Comparison of ENCODE assay signal across 9 cellular contexts in genomic region chr15:96358006-96358794, GRCh38. TPM values are rescaled to one million over a fixed set of nuclear protein-coding genes. Genes with fewer than 3 reads are reported as not detected.
DNase-seq lines count a peak whose midpoint lies in the region; ATAC-seq, FAIRE-seq and TF ChIP-seq lines count a peak whose summit lies in the region.
"Had no signal": no experiment of that assay in that cellular context is flagged by ENCODE, and none has a peak within 500 bp of the region (broad histone marks: within the 10 kb centered on the region; RNA-seq: fewer than 3 reads in every experiment).

No MANE protein-coding gene starts in this region.

- 91% methylated on average over 31 of the region's 31 CpGs for WGBS in A549 (ENCODE audit: missing lambda C conversion rate)

- no peak for TF ChIP-seq RAD21 in A549 (conservative IDR thresholded peaks at IDR 0.05 in 1 of 2, IDR thresholded peaks at IDR 0.05 in 1 of 2)

- H3K27me3 Mint-ChIP-seq in MCF 10A (ENCODE audit: insufficient read depth, unreplicated experiment): no peaks in the 10 kb centered on the region

- H3K4me1 ChIP-seq in A549 (0 out of 3 replicates have a peak, but pooled peaks cover 10% of the 10 kb centered on the region), muscle layer of colon (ENCODE audit: insufficient read depth, low read length) (peaks cover 16% of the 10 kb centered on the region)

- POLR2A ChIA-PET in A549 (lab: Yijun Ruan, JAX) (no interaction called here), MCF 10A (lab: Yijun Ruan, JAX) (interaction anchor here (1.1 to 3.4 kb wide), 3 partner anchors 26 to 1681 kb away, joined by 3 to 12 read pairs (median 4); no protein-coding TSS in a partner anchor)

- TF ChIP-seq CTCF in A549 (IDR thresholded peaks at IDR 0.05) (no peak), MCF 10A (IDR thresholded peaks at IDR 0.05; ENCODE audit: unreplicated experiment) (no peak)

- H3K4me2 ChIP-seq in A549: peak overlapping the region; percentile 90; the same call in 1 of the 3 replicates

- no peak for ATAC-seq in A549
- ATAC-seq: left lung had no signal

- TF ChIP-seq EP300 in A549 (IDR thresholded peaks at IDR 0.05): no peak

- peaks cover 5% of the 10 kb centered on the region for H3K4me1 Mint-ChIP-seq in MCF 10A (ENCODE audit: insufficient read depth, unreplicated experiment)

- no TSS peak for BruUV-seq in MCF 10A (replicated peaks; lab: Mats Ljungman, UMichigan)

- H3K9me3 Mint-ChIP-seq in MCF 10A (ENCODE audit: unreplicated experiment): no peaks in the 10 kb centered on the region

- CTCF ChIA-PET in A549 (lab: Yijun Ruan, JAX): interaction anchor here (1.0 to 10.5 kb wide), 10 partner anchors 9 to 1098 kb away, joined by 3 to 128 read pairs (median 4); partner anchors contain the start of gene NR2F2
- CTCF ChIA-PET in MCF 10A (lab: Yijun Ruan, JAX): interaction anchor here (0.7 to 3.3 kb wide), 10 partner anchors 11 to 1398 kb away, joined by 3 to 14 read pairs (median 4); no protein-coding TSS in a partner anchor

- no peak for TF ChIP-seq POLR2A in A549 (IDR thresholded peaks at IDR 0.05; ENCODE audit: low read length)

- intact Hi-C loops in MCF 10A (cut with micrococcal nuclease): no loop called here

- no peaks in the 10 kb centered on the region for H3K9me3 ChIP-seq in A549
- H3K9me3 ChIP-seq in muscle layer of colon (ENCODE audit: low read length): no peaks in the 10 kb centered on the region
- H3K9me3 ChIP-seq: left lung had no signal

- H3K36me3 ChIP-seq in H7 (replicated peaks; ENCODE audit: control insufficient read depth, insufficient read depth, low read length) (no peaks in the 10 kb centered on the region), muscle layer of colon (ENCODE audit: insufficient read depth, low read length) (no peaks in the 10 kb centered on the region)
- H3K36me3 ChIP-seq: left lung had no signal

- FAIRE-seq in A549 (lab: Jason Lieb, UNC): no peak

- no peak overlapping the region for H3K27ac Mint-ChIP-seq in MCF 10A (ENCODE audit: low read depth, unreplicated experiment)

- peaks cover 100% of the 10 kb centered on the region for H3K27me3 ChIP-seq in H7 (ENCODE audit: control insufficient read depth, insufficient read depth, low read length)
- peaks cover 28 to 42% of the 10 kb centered on the region in 2 donors for H3K27me3 ChIP-seq in muscle layer of colon (ENCODE audit: control insufficient read depth in 1 of 2, insufficient read depth in 2 of 2, low read length in 2 of 2)

- no peak overlapping the region for H3K9ac ChIP-seq in muscle layer of colon (ENCODE audit: low read length)

- peak overlapping the region; percentile 73 for H3K4me3 Mint-ChIP-seq in MCF 10A (ENCODE audit: unreplicated experiment)

- DNase-seq in A549 (ENCODE audit: low read depth in 1 of 2, low spot score in 1 of 2) (no peak), H7 (peak; percentile 62), MCF 10A (ENCODE audit: unreplicated experiment) (no peak), medulla oblongata (ENCODE audit: extremely low spot score) (no peak), GM03348 (ENCODE audit: low spot score) (no peak), COR-L47 (lab: John Stamatoyannopoulos, UW) (no peak)
- DNase-seq in effector CD4-positive, alpha-beta T cell: no peak

- H3K4me3 ChIP-seq in A549: no peak overlapping the region
- no peak overlapping the region for H3K4me3 ChIP-seq in H7 (ENCODE audit: insufficient read depth, low read depth, low read length)
- peak overlapping the region; percentile 58 to 88 for H3K4me3 ChIP-seq in muscle layer of colon (ENCODE audit: low read depth in 1 of 2, low read length in 2 of 2)

- no peaks in the 10 kb centered on the region for H3K36me3 Mint-ChIP-seq in MCF 10A (ENCODE audit: insufficient read depth, unreplicated experiment)

- H3K27ac ChIP-seq in A549 (no peak overlapping the region), muscle layer of colon (ENCODE audit: low read depth, low read length) (no peak overlapping the region)

TF ChIP-seq in A549, 52 proteins besides CTCF, POLR2A, EP300 and RAD21:
- TF ChIP-seq CHD4 (IDR thresholded peaks at IDR 0.05; ENCODE audit: borderline replicate concordance) (no peak), MAFK (IDR thresholded peaks at IDR 0.05; ENCODE audit: partially characterized antibody) (no peak), JUN (IDR thresholded peaks at IDR 0.05) (no peak), HEYL (CRISPR knock-in tag; IDR thresholded peaks at IDR 0.05) (no peak), KDM1A (IDR thresholded peaks at IDR 0.05; ENCODE audit: low read depth) (no peak), GATA3 (IDR thresholded peaks at IDR 0.05; ENCODE audit: borderline replicate concordance) (no peak), HOXA7 (CRISPR knock-in tag; IDR thresholded peaks at IDR 0.05) (no peak), HES2 (IDR thresholded peaks at IDR 0.05) (no peak), RFX5 (IDR thresholded peaks at IDR 0.05) (no peak), KDM5A (IDR thresholded peaks at IDR 0.05) (no peak), EHF (CRISPR knock-in tag; IDR thresholded peaks at IDR 0.05) (no peak), ZNF302 (CRISPR knock-in tag; IDR thresholded peaks at IDR 0.05) (no peak), CBX2 (IDR thresholded peaks at IDR 0.05; ENCODE audit: borderline replicate concordance, low read depth) (no peak), FOSL2 (IDR thresholded peaks at IDR 0.05) (no peak), FOSL2 (CRISPR knock-in tag; IDR thresholded peaks at IDR 0.05) (no peak), ZSCAN20 (CRISPR knock-in tag; IDR thresholded peaks at IDR 0.05) (no peak), BHLHE40 (IDR thresholded peaks at IDR 0.05; ENCODE audit: low read depth, low read length) (no peak), HDAC2 (IDR thresholded peaks at IDR 0.05) (no peak), RARB (CRISPR knock-in tag; IDR thresholded peaks at IDR 0.05) (no peak)
- TF ChIP-seq, protein P1, sequence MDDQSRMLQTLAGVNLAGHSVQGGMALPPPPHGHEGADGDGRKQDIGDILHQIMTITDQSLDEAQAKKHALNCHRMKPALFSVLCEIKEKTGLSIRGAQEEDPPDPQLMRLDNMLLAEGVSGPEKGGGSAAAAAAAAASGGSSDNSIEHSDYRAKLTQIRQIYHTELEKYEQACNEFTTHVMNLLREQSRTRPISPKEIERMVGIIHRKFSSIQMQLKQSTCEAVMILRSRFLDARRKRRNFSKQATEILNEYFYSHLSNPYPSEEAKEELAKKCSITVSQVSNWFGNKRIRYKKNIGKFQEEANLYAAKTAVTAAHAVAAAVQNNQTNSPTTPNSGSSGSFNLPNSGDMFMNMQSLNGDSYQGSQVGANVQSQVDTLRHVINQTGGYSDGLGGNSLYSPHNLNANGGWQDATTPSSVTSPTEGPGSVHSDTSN (IDR thresholded peaks at IDR 0.05): no peak
TF ChIP-seq in A549: peak in this region for 0.

RNA-seq across cellular contexts. Expression of gene NR2F2, which starts 27.7 kb away (rescaled TPM):
- polyA plus RNA-seq in A549 (2011; rRNA removed) (11.8 and 14.4 TPM in 2 replicates), A549 (2017; fragmentation: RNase III; extraction: RNeasy Plus Mini Kit Qiagen cat#74134 plus additional on column Dnase treatment) (14.4 to 15.7 TPM (median 15.3 TPM) in 3 replicates)
- 14.2 and 17.8 TPM in 2 replicates for polyA plus RNA-seq in A549 (2012; cell fraction: cytosol; rRNA removed)
- 10.9 and 18.7 TPM in 2 replicates for polyA plus RNA-seq in A549 (2012; cell fraction: nucleus; rRNA removed)
- polyA minus RNA-seq in A549 (2011; rRNA and poly(A)+ RNA removed): 5.7 and 14.9 TPM in 2 replicates
- total RNA-seq in H7 (2014; rRNA removed; shearing (Covaris generic)): 0.17 TPM in 1 of 2 replicates, not detected in the other
- total RNA-seq in MCF 10A (2022): 9.6 and 10.9 TPM in 2 replicates

Comparison
In these comparisons a context has a peak if more than half of its experiments do, and no peak if none do; other contexts are left out.
1. H3K4me3 ChIP-seq: peak in muscle layer of colon (2 of 2); none in A549 (single experiment) and H7 (single experiment).